In the genomic region with DNA sequence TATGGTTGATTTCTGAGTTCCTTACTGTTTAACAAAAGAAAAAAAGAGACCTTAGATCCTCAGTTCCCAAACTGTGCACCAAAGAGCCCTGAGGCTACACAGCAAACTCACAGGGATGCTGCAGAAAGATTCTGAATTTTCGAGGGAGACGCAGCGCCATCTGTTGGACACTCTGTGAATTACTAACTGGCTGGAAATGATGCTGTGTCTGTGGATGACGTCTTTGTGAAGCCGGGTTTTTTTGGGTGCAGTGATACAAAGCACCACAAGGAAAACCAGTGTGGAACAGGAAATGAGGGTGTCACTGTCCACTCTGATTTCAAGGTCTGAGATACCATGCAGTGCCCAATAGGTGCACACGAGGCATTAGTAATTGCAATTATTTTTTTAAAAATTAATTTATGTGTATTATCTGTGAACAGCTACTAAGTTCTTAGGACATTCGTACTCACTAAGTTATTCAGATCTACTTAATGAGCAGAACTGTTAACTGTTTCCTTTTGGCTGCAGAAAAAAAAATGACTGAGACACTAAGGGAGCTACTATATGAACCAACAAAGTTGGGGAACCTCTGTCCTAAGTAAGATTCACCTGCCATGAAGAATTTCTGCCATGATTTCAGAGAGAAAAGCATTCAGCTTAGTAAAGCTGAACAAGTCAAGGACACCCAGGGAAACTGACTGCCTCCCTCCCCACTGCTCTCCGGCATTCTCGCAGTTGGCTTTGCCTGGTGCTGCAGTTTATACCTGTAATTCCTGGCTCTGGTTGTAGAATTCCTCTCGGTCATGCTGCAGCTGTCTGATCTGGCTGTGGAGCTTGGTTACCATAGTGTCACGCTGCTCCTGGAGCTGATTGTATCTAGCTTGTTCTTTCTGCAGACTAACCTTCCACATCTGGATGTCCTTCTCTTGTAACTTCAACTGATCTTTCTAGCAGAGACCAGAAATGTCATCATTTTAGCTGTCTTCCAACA, we compare ENCODE assay signal across 8 cellular contexts. TPM values are rescaled to one million over a fixed set of nuclear protein-coding genes. Genes with fewer than 3 reads are reported as not detected.
DNase-seq lines count a peak whose midpoint lies in the region; ATAC-seq and TF ChIP-seq lines count a peak whose summit lies in the region.

No MANE protein-coding gene starts in this region.

- no peaks in the 10 kb centered on the region for H3K27me3 Mint-ChIP-seq in naive B cell

- H3K9ac ChIP-seq in DND-41 (ENCODE audit: low read depth, low read length) (no peak overlapping the region), NT2/D1 (ENCODE audit: insufficient read length, low read depth) (no peak overlapping the region)

- ATAC-seq in DND-41 (ENCODE audit: insufficient read depth, low read depth): peak; percentile 94
- peak; percentile 56 for ATAC-seq in HG03460 (IDR thresholded peaks at IDR 0.05; ENCODE audit: unreplicated experiment)
- peak; percentile 98 for ATAC-seq in naive B cell (ENCODE audit: low read depth in 2 of 2)
- ATAC-seq in GM19324 (IDR thresholded peaks at IDR 0.05; ENCODE audit: low FRiP score, unreplicated experiment): no peak

- H2AFZ ChIP-seq in DND-41 (ENCODE audit: low read depth, low read length): no peak overlapping the region

- H3K79me2 ChIP-seq in DND-41 (ENCODE audit: insufficient read depth, low read length): no peaks in the 10 kb centered on the region

- peaks cover 0 to 7% (median 4%) of the 10 kb centered on the region in 3 donors for H3K4me1 Mint-ChIP-seq in naive B cell

- no peaks in the 10 kb centered on the region for H4K20me1 ChIP-seq in DND-41 (ENCODE audit: insufficient read depth, low read length)

- H3K27me3 ChIP-seq in DND-41 (ENCODE audit: insufficient read depth, low read length, poor library complexity) (no peaks in the 10 kb centered on the region), NT2/D1 (ENCODE audit: insufficient read depth, insufficient read length) (no peaks in the 10 kb centered on the region)

- peak overlapping the region in 1 of 8 donors; percentile 1 for H3K4me3 Mint-ChIP-seq in naive B cell

- H3K4me1 ChIP-seq in DND-41 (ENCODE audit: insufficient read depth, low read length) (peaks cover 8% of the 10 kb centered on the region), NT2/D1 (ENCODE audit: insufficient read depth, insufficient read length) (peaks cover 4% of the 10 kb centered on the region)

- peak; percentile 91 for TF ChIP-seq CTCF in DND-41 (IDR thresholded peaks at IDR 0.05; ENCODE audit: borderline replicate concordance, extremely low read depth, low read length, poor library complexity, severe bottlenecking)

- 0 out of 2 replicates have a peak overlapping the region, but pooled peaks have one; percentile 56 for H3K27ac ChIP-seq in DND-41 (ENCODE audit: low read length)

- H3K4me3 ChIP-seq in DND-41 (ENCODE audit: low read depth in 1 of 2, low read length in 2 of 2) (no peak overlapping the region), NT2/D1 (ENCODE audit: insufficient read length, low read depth) (no peak overlapping the region)

- peaks cover 5 to 11% of the 10 kb centered on the region in 2 donors for H3K36me3 Mint-ChIP-seq in naive B cell

- no peak overlapping the region for H3K4me2 ChIP-seq in DND-41 (ENCODE audit: insufficient read depth, low read length)

- H3K36me3 ChIP-seq in DND-41 (ENCODE audit: insufficient read depth, low read length) (peaks cover 69% of the 10 kb centered on the region), NT2/D1 (ENCODE audit: insufficient read depth, insufficient read length, low read length) (peaks cover 90% of the 10 kb centered on the region)

- H3K27ac Mint-ChIP-seq in naive B cell: peak overlapping the region in 3 of 6 donors; percentile 18 to 95 (median 73)

- DNase-seq in DND-41 (peak; percentile 85), NT2/D1 (ENCODE audit: low read depth, low spot score) (peak; percentile 66), epidermal melanocyte (ENCODE audit: insufficient read length, low spot score) (peak; percentile 88), naive B cell (peak; percentile 74)
- peak; percentile 17 for DNase-seq in activated CD8-positive, alpha-beta memory T cell treated with anti-CD3 and anti-CD28 coated beads, Interleukin-2, amount 50 U/mL, for 1 hour (ENCODE audit: extremely low read depth)
- DNase-seq in stimulated activated CD8-positive, alpha-beta memory T cell treated with anti-CD3 and anti-CD28 coated beads, Interleukin-7, amount 100 ng/mL, for 48 hours (ENCODE audit: extremely low read depth in 1 of 2, low read depth in 1 of 2): peak; percentile 52 to 62

- H3K9me3 ChIP-seq in DND-41 (ENCODE audit: insufficient read depth, low read length, severe bottlenecking) (no peaks in the 10 kb centered on the region), NT2/D1 (ENCODE audit: insufficient read depth, low read length) (no peaks in the 10 kb centered on the region)

- no peaks in the 10 kb centered on the region for H3K9me3 Mint-ChIP-seq in naive B cell

RNA-seq across cellular contexts. Expression of a gene that starts 23.4 kb away (rescaled TPM):
- polyA plus RNA-seq in naive B cell (ENCODE audit: low read depth in 6 of 6): 1 to 10 TPM; 1.9 to 5.8 (median 3.5) TPM

RNA-seq across cellular contexts. Expression of a gene that starts 24.1 kb away (rescaled TPM):
- polyA plus RNA-seq in naive B cell (ENCODE audit: low read depth in 6 of 6): 1 to 10 TPM in 3 of 6 donors, under 1 TPM in 3; 0.70 to 4.7 (median 1.5) TPM

RNA-seq across cellular contexts. Expression of a gene that starts 42.3 kb away (rescaled TPM):
- 10 to 100 TPM in 2 of 6 donors, 1 to 10 TPM in 3, under 1 TPM in 1; 1.00 to 14.4 (median 8.6) TPM for polyA plus RNA-seq in naive B cell (ENCODE audit: low read depth in 6 of 6)

Comparison
In these comparisons a context has a peak if more than half of its experiments do, and no peak if none do; other contexts are left out.
1. DNase-seq: peak in every context shown above with its lines; median percentile 88 in epidermal melanocyte; 85 in DND-41; 74 in naive B cell; 66 in NT2/D1; 57 in stimulated activated CD8-positive, alpha-beta memory T cell treated with anti-CD3 and anti-CD28 coated beads, Interleukin-7, amount 100 ng/mL, for 48 hours; 17 in activated CD8-positive, alpha-beta memory T cell treated with anti-CD3 and anti-CD28 coated beads, Interleukin-2, amount 50 U/mL, for 1 hour.